In genomic region chr17:32461853-32462617, GRCh38 we compare ENCODE assay signal across 8 cellular contexts. TPM values are rescaled to one million over a fixed set of nuclear protein-coding genes. Genes with fewer than 3 reads are reported as not detected.
DNase-seq lines count a peak whose midpoint lies in the region; ATAC-seq and TF ChIP-seq lines count a peak whose summit lies in the region.

No MANE protein-coding gene starts in this region.

- H3K36me3 Mint-ChIP-seq in brain: peaks cover 82% of the 10 kb centered on the region

- no peaks in the 10 kb centered on the region for H3K9me3 Mint-ChIP-seq in brain

- peak overlapping the region in 1 of 5 experiments; percentile 17 for H3K4me3 Mint-ChIP-seq in brain

- POLR2A ChIA-PET in GM10248 (lab: Yijun Ruan, JAX): no interaction called here

- H3K27me3 Mint-ChIP-seq in brain: no peaks in the 10 kb centered on the region

- DNase-seq in GM10248 (ENCODE audit: extremely low spot score) (no peak), NCI-H1417 treated with DMSO at 0.1 percent for 48 hours (lab: John Stamatoyannopoulos, UW) (peak; percentile 8), T-helper 9 cell (peak; percentile 64), kidney glomerular epithelial cell (lab: John Stamatoyannopoulos, UW) (peak; percentile 10), middle frontal gyrus (ENCODE audit: extremely low spot score, low spot score) (no peak)
- peak in 2 of 3 donors; percentile 53 to 73 for DNase-seq in stimulated activated CD4-positive, alpha-beta T cell treated with anti-CD3 and anti-CD28 coated beads, TNF-alpha, amount 100 ng/mL, for 48 hours (ENCODE audit: low read depth in 3 of 3)

- TF ChIP-seq CTCF in GM10248 (IDR thresholded peaks at IDR 0.05; ENCODE audit: control extremely low read depth, extremely low read depth, low read depth, missing control alignments) (peak; percentile 43), brain (conservative IDR thresholded peaks at IDR 0.05) (peak; percentile 61 to 75)

- H3K27ac Mint-ChIP-seq in brain: peak overlapping the region in 3 of 5 experiments; percentile 44 to 92 (median 77)

- H3K4me1 Mint-ChIP-seq in brain: peaks cover 10% of the 10 kb centered on the region

- ATAC-seq in HG02759 (IDR thresholded peaks at IDR 0.05; ENCODE audit: unreplicated experiment): no peak

- CTCF ChIA-PET in GM10248 (lab: Yijun Ruan, JAX): interaction anchor here (0.6 to 12.7 kb wide), 48 partner anchors 9 to 558 kb away, joined by 3 to 177 read pairs (median 4); partner anchors contain the start of genes CDK5R1, MYO1D and PSMD11

RNA-seq across cellular contexts. Expression of gene PSMD11, which starts 17.7 kb away (rescaled TPM):
- 75.5 TPM for polyA plus RNA-seq in brain (ENCODE audit: insufficient read depth, low read depth, low replicate concordance)

RNA-seq across cellular contexts. Expression of gene CDK5R1, which starts 24.8 kb away (rescaled TPM):
- polyA plus RNA-seq in brain (ENCODE audit: insufficient read depth, low read depth, low replicate concordance): 71.1 TPM

Comparison
In these comparisons a context has a peak if more than half of its experiments do, and no peak if none do; other contexts are left out.
1. DNase-seq: peak in NCI-H1417 treated with DMSO at 0.1 percent for 48 hours (single experiment), T-helper 9 cell (single experiment), kidney glomerular epithelial cell (single experiment) and stimulated activated CD4-positive, alpha-beta T cell treated with anti-CD3 and anti-CD28 coated beads, TNF-alpha, amount 100 ng/mL, for 48 hours (2 of 3); none in GM10248 (single experiment) and middle frontal gyrus (single experiment).